ENCODE assay signal across 9 cellular contexts in the genomic region with DNA sequence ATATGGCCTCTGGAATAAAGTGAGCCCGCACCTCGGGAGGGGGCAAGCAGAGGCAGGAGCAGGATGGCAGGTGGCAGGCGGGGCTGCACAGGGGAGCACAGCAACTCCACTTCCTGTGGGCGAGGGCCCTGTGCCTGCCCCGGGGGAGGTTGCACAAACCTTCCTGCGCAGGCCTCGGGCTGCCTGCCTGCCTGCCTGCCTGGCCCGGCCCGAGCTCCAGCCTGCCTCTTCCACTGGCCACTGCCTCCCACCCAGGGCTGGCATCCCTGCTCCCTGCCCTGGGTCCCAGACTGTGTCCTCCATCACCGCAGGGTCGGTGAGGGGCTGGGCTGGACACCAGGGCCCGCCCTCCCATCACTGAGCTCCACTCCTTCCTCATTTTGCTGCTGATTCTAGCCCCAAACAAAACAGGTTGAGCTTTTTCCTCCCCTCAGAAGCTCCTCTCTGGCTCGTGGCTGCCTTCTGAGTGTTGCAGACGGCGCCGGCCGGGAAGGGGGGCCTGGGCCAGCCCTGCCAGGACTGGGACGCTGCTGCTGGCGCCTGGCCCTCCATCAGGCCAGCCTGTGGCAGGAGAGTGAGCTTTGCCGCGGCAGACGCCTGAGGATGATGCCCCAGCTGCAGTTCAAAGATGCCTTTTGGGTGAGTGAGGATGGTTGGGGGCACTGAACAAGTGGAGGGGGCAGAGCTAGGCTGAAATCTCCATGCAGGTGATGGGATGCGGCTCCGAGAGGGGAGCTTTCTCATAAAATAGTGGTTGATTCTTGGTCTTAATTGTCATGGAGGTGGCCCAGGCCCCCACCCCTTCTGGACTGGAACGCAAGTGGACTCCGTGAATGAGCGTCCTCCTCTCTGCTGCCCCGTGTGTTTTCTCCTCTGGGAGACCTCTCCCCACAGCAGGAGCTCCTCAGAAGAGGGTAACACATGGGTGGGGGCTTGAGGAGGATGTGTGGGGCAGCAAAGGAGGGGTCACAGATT. TPM values are rescaled to one million over a fixed set of nuclear protein-coding genes. Genes with fewer than 3 reads are reported as not detected.
A peak's percentile ranks its signal among the peaks of the same experiment; 100 is the strongest.
DNase-seq lines count a peak whose midpoint lies in the region; ATAC-seq and TF ChIP-seq lines count a peak whose summit lies in the region.
"Had no signal": no experiment of that assay in that cellular context is flagged by ENCODE, and none has a peak within 500 bp of the region (broad histone marks: within the 10 kb centered on the region; RNA-seq: fewer than 3 reads in every experiment).

TSS of gene PSTPIP1 (plus strand) at position 156 of the 975 bp plus-strand sequence. CDS start at position 604, 448 bp downstream.

- peak; percentile 71 for ATAC-seq in effector memory CD8-positive, alpha-beta T cell (replicated peaks)
- no peak for ATAC-seq in HG03025 (IDR thresholded peaks at IDR 0.05; ENCODE audit: low FRiP score, unreplicated experiment)

- peak; percentile 81 for TF ChIP-seq POLR2A in GM19099 (IDR thresholded peaks at IDR 0.05; ENCODE audit: extremely low read depth, insufficient read length, low read depth)
- TF ChIP-seq POLR2A in erythroblast (IDR thresholded peaks at IDR 0.05; ENCODE audit: low read length) = no peak

- TF ChIP-seq CTCF in GM10266 (IDR thresholded peaks at IDR 0.05; ENCODE audit: control insufficient read depth, insufficient read depth, low read depth, missing control alignments) = no peak

- no peaks in the 10 kb centered on the region for H3K27me3 Mint-ChIP-seq in activated CD4-positive, alpha-beta T cell treated with anti-CD3 and anti-CD28 coated beads, Interleukin-2, amount 10 ng/mL, durations not matched to agents 7 days and 5 days
- no peaks in the 10 kb centered on the region for H3K27me3 Mint-ChIP-seq in effector memory CD8-positive, alpha-beta T cell

- DNase-seq in KG1 (lab: John Stamatoyannopoulos, UW) = peak; percentile 70
- peak; percentile 78 for DNase-seq in activated CD4-positive, alpha-beta T cell treated with anti-CD3 and anti-CD28 coated beads, Interleukin-2, amount 10 ng/mL, durations not matched to agents 7 days and 5 days
- peak; percentile 53 to 65 (median 56) for DNase-seq in effector memory CD8-positive, alpha-beta T cell
- DNase-seq in occipital lobe (lab: John Stamatoyannopoulos, UW) = peak; percentile 40
- DNase-seq in erythroblast (lab: John Stamatoyannopoulos, UW) = no peak
- no peak for DNase-seq in GM10266 (ENCODE audit: extremely low spot score)

- peak within 1 kb of the TSS; percentile 98 for H3K27ac Mint-ChIP-seq in activated CD4-positive, alpha-beta T cell treated with anti-CD3 and anti-CD28 coated beads, Interleukin-2, amount 10 ng/mL, durations not matched to agents 7 days and 5 days
- peak within 1 kb of the TSS; percentile 91 to 98 for H3K27ac Mint-ChIP-seq in effector memory CD8-positive, alpha-beta T cell

- POLR2A ChIA-PET in activated CD4-positive, alpha-beta T cell treated with anti-CD3 and anti-CD28 coated beads, Interleukin-2, amount 10 ng/mL, durations not matched to agents 7 days and 5 days (lab: Charles Lee) = interaction anchor here (1.1 to 1.4 kb wide), 2 partner anchors 8 to 19 kb away, joined by 3 to 7 read pairs; no protein-coding TSS in a partner anchor

- H3K9me3 Mint-ChIP-seq in activated CD4-positive, alpha-beta T cell treated with anti-CD3 and anti-CD28 coated beads, Interleukin-2, amount 10 ng/mL, durations not matched to agents 7 days and 5 days = no peaks in the 10 kb centered on the region
- H3K9me3 Mint-ChIP-seq in effector memory CD8-positive, alpha-beta T cell = no peaks in the 10 kb centered on the region

- H3K4me3 Mint-ChIP-seq in activated CD4-positive, alpha-beta T cell treated with anti-CD3 and anti-CD28 coated beads, Interleukin-2, amount 10 ng/mL, durations not matched to agents 7 days and 5 days = peak within 1 kb of the TSS; percentile 95
- peak within 1 kb of the TSS; percentile 97 for H3K4me3 Mint-ChIP-seq in effector memory CD8-positive, alpha-beta T cell

- peaks cover 71% of the 10 kb centered on the region for H3K4me1 Mint-ChIP-seq in activated CD4-positive, alpha-beta T cell treated with anti-CD3 and anti-CD28 coated beads, Interleukin-2, amount 10 ng/mL, durations not matched to agents 7 days and 5 days
- peaks cover 64 to 67% of the 10 kb centered on the region in 2 donors for H3K4me1 Mint-ChIP-seq in effector memory CD8-positive, alpha-beta T cell (ENCODE audit: low read depth in 2 of 2)

- H3K36me3 Mint-ChIP-seq in activated CD4-positive, alpha-beta T cell treated with anti-CD3 and anti-CD28 coated beads, Interleukin-2, amount 10 ng/mL, durations not matched to agents 7 days and 5 days (ENCODE audit: low read depth) = peaks cover 33% of the 10 kb centered on the region
- H3K36me3 Mint-ChIP-seq in effector memory CD8-positive, alpha-beta T cell (ENCODE audit: insufficient read depth) = peaks cover 19% of the 10 kb centered on the region

- CTCF ChIA-PET in activated CD4-positive, alpha-beta T cell treated with anti-CD3 and anti-CD28 coated beads, Interleukin-2, amount 10 ng/mL, durations not matched to agents 7 days and 5 days (lab: Charles Lee) = interaction anchor here (0.7 to 3.4 kb wide), 13 partner anchors 8 to 502 kb away, joined by 3 to 11 read pairs (median 3); no protein-coding TSS in a partner anchor

RNA-seq across cellular contexts. Expression of gene PSTPIP1, which starts in this region (rescaled TPM):
- 100 to 1,000 TPM; 135 to 176 TPM for total RNA-seq in activated CD4-positive, alpha-beta T cell treated with anti-CD3 and anti-CD28 coated beads, Interleukin-2, amount 10 ng/mL, durations not matched to agents 7 days and 5 days
- 0.62 TPM for total RNA-seq in occipital lobe
- total RNA-seq: RPMI7951 had no signal

Comparison
In these comparisons a context has a peak if more than half of its experiments do, and no peak if none do; other contexts are left out.
1. RNA of gene PSTPIP1 (total RNA-seq): 135 to 176 TPM in activated CD4-positive, alpha-beta T cell treated with anti-CD3 and anti-CD28 coated beads, Interleukin-2, amount 10 ng/mL, durations not matched to agents 7 days and 5 days; 0.62 TPM in occipital lobe (single experiment); every median in the first group is over 10 times any median in the second.
2. Peak in DNase-seq in occipital lobe; RNA of the gene not detected or under 1 TPM.
3. DNase-seq: peak in KG1 (single experiment), activated CD4-positive, alpha-beta T cell treated with anti-CD3 and anti-CD28 coated beads, Interleukin-2, amount 10 ng/mL, durations not matched to agents 7 days and 5 days (single experiment) and effector memory CD8-positive, alpha-beta T cell (3 of 3); none in erythroblast (0 of 2) and GM10266 (single experiment).